ENCODE assay signal across 1 cellular context in the genomic region with DNA sequence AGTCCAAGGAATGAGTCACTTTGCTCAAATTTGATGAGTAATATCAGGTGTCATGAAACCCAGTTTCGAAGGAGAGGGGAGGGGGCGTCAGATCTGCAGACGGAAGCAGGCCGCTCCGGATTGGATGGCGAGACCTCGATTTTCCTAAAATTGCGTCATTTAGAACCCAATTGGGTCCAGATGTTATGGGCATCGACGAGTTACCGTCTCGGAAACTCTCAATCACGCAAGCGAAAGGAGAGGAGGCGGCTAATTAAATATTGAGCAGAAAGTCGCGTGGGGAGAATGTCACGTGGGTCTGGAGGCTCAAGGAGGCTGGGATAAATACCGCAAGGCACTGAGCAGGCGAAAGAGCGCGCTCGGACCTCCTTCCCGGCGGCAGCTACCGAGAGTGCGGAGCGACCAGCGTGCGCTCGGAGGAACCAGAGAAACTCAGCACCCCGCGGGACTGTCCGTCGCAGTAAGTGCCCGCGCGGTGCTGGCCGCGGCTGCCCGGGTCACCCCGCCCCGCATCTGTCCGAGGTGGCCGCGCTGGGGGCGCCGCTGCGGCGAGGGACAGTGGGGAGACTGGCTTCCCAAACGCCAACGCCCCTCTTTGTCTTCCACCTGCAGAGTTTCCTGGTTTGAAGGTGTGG.
A peak's percentile ranks its signal among the peaks of the same experiment; 100 is the strongest.
TF ChIP-seq lines count a peak whose summit lies in the region.

A gene with protein sequence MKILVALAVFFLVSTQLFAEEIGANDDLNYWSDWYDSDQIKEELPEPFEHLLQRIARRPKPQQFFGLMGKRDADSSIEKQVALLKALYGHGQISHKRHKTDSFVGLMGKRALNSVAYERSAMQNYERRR (plus strand): TSS at position 351 of the 635 bp plus-strand sequence. CDS start 527 bp downstream, outside the sequence.

TF ChIP-seq in WTC11, 78 proteins besides CTCF, POLR2A, EP300 and RAD21 (continued from another document):
- TF ChIP-seq, protein P1, sequence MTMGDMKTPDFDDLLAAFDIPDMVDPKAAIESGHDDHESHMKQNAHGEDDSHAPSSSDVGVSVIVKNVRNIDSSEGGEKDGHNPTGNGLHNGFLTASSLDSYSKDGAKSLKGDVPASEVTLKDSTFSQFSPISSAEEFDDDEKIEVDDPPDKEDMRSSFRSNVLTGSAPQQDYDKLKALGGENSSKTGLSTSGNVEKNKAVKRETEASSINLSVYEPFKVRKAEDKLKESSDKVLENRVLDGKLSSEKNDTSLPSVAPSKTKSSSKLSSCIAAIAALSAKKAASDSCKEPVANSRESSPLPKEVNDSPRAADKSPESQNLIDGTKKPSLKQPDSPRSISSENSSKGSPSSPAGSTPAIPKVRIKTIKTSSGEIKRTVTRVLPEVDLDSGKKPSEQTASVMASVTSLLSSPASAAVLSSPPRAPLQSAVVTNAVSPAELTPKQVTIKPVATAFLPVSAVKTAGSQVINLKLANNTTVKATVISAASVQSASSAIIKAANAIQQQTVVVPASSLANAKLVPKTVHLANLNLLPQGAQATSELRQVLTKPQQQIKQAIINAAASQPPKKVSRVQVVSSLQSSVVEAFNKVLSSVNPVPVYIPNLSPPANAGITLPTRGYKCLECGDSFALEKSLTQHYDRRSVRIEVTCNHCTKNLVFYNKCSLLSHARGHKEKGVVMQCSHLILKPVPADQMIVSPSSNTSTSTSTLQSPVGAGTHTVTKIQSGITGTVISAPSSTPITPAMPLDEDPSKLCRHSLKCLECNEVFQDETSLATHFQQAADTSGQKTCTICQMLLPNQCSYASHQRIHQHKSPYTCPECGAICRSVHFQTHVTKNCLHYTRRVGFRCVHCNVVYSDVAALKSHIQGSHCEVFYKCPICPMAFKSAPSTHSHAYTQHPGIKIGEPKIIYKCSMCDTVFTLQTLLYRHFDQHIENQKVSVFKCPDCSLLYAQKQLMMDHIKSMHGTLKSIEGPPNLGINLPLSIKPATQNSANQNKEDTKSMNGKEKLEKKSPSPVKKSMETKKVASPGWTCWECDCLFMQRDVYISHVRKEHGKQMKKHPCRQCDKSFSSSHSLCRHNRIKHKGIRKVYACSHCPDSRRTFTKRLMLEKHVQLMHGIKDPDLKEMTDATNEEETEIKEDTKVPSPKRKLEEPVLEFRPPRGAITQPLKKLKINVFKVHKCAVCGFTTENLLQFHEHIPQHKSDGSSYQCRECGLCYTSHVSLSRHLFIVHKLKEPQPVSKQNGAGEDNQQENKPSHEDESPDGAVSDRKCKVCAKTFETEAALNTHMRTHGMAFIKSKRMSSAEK (CRISPR knock-in tag; IDR thresholded peaks at IDR 0.05; ENCODE audit: borderline replicate concordance), result no peak
- TF ChIP-seq TCF7 (CRISPR knock-in tag; IDR thresholded peaks at IDR 0.05; ENCODE audit: low read depth) (no peak), RELA (CRISPR knock-in tag; IDR thresholded peaks at IDR 0.05; ENCODE audit: borderline replicate concordance) (no peak), GTF2I (CRISPR knock-in tag; conservative IDR thresholded peaks at IDR 0.05) (no peak), SMAD4 (CRISPR knock-in tag; IDR thresholded peaks at IDR 0.05) (no peak), CREM (CRISPR knock-in tag; IDR thresholded peaks at IDR 0.05) (no peak), NFE2L1 (CRISPR knock-in tag; IDR thresholded peaks at IDR 0.05) (0 out of 2 replicates have a peak, but pooled peaks have one; percentile 36), SMAD3 (CRISPR knock-in tag; IDR thresholded peaks at IDR 0.05; ENCODE audit: borderline replicate concordance) (no peak; the same call in 1 of the 2 replicates), ZNF121 (CRISPR knock-in tag; IDR thresholded peaks at IDR 0.05) (no peak), ZNF219 (CRISPR knock-in tag; IDR thresholded peaks at IDR 0.05; ENCODE audit: borderline replicate concordance) (no peak), NFATC4 (CRISPR knock-in tag; IDR thresholded peaks at IDR 0.05) (no peak)
- TF ChIP-seq, protein P2, sequence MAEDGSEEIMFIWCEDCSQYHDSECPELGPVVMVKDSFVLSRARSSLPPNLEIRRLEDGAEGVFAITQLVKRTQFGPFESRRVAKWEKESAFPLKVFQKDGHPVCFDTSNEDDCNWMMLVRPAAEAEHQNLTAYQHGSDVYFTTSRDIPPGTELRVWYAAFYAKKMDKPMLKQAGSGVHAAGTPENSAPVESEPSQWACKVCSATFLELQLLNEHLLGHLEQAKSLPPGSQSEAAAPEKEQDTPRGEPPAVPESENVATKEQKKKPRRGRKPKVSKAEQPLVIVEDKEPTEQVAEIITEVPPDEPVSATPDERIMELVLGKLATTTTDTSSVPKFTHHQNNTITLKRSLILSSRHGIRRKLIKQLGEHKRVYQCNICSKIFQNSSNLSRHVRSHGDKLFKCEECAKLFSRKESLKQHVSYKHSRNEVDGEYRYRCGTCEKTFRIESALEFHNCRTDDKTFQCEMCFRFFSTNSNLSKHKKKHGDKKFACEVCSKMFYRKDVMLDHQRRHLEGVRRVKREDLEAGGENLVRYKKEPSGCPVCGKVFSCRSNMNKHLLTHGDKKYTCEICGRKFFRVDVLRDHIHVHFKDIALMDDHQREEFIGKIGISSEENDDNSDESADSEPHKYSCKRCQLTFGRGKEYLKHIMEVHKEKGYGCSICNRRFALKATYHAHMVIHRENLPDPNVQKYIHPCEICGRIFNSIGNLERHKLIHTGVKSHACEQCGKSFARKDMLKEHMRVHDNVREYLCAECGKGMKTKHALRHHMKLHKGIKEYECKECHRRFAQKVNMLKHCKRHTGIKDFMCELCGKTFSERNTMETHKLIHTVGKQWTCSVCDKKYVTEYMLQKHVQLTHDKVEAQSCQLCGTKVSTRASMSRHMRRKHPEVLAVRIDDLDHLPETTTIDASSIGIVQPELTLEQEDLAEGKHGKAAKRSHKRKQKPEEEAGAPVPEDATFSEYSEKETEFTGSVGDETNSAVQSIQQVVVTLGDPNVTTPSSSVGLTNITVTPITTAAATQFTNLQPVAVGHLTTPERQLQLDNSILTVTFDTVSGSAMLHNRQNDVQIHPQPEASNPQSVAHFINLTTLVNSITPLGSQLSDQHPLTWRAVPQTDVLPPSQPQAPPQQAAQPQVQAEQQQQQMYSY (CRISPR knock-in tag; IDR thresholded peaks at IDR 0.05), result no peak
- TF ChIP-seq, protein P3, sequence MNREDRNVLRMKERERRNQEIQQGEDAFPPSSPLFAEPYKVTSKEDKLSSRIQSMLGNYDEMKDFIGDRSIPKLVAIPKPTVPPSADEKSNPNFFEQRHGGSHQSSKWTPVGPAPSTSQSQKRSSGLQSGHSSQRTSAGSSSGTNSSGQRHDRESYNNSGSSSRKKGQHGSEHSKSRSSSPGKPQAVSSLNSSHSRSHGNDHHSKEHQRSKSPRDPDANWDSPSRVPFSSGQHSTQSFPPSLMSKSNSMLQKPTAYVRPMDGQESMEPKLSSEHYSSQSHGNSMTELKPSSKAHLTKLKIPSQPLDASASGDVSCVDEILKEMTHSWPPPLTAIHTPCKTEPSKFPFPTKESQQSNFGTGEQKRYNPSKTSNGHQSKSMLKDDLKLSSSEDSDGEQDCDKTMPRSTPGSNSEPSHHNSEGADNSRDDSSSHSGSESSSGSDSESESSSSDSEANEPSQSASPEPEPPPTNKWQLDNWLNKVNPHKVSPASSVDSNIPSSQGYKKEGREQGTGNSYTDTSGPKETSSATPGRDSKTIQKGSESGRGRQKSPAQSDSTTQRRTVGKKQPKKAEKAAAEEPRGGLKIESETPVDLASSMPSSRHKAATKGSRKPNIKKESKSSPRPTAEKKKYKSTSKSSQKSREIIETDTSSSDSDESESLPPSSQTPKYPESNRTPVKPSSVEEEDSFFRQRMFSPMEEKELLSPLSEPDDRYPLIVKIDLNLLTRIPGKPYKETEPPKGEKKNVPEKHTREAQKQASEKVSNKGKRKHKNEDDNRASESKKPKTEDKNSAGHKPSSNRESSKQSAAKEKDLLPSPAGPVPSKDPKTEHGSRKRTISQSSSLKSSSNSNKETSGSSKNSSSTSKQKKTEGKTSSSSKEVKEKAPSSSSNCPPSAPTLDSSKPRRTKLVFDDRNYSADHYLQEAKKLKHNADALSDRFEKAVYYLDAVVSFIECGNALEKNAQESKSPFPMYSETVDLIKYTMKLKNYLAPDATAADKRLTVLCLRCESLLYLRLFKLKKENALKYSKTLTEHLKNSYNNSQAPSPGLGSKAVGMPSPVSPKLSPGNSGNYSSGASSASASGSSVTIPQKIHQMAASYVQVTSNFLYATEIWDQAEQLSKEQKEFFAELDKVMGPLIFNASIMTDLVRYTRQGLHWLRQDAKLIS (CRISPR knock-in tag; IDR thresholded peaks at IDR 0.05; ENCODE audit: borderline replicate concordance), result no peak
- TF ChIP-seq, protein P4, sequence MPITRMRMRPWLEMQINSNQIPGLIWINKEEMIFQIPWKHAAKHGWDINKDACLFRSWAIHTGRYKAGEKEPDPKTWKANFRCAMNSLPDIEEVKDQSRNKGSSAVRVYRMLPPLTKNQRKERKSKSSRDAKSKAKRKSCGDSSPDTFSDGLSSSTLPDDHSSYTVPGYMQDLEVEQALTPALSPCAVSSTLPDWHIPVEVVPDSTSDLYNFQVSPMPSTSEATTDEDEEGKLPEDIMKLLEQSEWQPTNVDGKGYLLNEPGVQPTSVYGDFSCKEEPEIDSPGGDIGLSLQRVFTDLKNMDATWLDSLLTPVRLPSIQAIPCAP (CRISPR knock-in tag; IDR thresholded peaks at IDR 0.05), result no peak
- TF ChIP-seq, protein P5, sequence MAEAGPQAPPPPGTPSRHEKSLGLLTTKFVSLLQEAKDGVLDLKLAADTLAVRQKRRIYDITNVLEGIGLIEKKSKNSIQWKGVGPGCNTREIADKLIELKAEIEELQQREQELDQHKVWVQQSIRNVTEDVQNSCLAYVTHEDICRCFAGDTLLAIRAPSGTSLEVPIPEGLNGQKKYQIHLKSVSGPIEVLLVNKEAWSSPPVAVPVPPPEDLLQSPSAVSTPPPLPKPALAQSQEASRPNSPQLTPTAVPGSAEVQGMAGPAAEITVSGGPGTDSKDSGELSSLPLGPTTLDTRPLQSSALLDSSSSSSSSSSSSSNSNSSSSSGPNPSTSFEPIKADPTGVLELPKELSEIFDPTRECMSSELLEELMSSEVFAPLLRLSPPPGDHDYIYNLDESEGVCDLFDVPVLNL (CRISPR knock-in tag; IDR thresholded peaks at IDR 0.05; ENCODE audit: borderline replicate concordance, low read depth), result no peak
- TF ChIP-seq, protein P6, sequence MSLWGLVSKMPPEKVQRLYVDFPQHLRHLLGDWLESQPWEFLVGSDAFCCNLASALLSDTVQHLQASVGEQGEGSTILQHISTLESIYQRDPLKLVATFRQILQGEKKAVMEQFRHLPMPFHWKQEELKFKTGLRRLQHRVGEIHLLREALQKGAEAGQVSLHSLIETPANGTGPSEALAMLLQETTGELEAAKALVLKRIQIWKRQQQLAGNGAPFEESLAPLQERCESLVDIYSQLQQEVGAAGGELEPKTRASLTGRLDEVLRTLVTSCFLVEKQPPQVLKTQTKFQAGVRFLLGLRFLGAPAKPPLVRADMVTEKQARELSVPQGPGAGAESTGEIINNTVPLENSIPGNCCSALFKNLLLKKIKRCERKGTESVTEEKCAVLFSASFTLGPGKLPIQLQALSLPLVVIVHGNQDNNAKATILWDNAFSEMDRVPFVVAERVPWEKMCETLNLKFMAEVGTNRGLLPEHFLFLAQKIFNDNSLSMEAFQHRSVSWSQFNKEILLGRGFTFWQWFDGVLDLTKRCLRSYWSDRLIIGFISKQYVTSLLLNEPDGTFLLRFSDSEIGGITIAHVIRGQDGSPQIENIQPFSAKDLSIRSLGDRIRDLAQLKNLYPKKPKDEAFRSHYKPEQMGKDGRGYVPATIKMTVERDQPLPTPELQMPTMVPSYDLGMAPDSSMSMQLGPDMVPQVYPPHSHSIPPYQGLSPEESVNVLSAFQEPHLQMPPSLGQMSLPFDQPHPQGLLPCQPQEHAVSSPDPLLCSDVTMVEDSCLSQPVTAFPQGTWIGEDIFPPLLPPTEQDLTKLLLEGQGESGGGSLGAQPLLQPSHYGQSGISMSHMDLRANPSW (CRISPR knock-in tag; conservative IDR thresholded peaks at IDR 0.05; ENCODE audit: low read depth), result no peak
- TF ChIP-seq, protein P7, sequence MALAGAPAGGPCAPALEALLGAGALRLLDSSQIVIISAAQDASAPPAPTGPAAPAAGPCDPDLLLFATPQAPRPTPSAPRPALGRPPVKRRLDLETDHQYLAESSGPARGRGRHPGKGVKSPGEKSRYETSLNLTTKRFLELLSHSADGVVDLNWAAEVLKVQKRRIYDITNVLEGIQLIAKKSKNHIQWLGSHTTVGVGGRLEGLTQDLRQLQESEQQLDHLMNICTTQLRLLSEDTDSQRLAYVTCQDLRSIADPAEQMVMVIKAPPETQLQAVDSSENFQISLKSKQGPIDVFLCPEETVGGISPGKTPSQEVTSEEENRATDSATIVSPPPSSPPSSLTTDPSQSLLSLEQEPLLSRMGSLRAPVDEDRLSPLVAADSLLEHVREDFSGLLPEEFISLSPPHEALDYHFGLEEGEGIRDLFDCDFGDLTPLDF (CRISPR knock-in tag; IDR thresholded peaks at IDR 0.05), result no peak
- TF ChIP-seq, protein P8, sequence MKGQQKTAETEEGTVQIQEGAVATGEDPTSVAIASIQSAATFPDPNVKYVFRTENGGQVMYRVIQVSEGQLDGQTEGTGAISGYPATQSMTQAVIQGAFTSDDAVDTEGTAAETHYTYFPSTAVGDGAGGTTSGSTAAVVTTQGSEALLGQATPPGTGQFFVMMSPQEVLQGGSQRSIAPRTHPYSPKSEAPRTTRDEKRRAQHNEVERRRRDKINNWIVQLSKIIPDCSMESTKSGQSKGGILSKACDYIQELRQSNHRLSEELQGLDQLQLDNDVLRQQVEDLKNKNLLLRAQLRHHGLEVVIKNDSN (CRISPR knock-in tag; IDR thresholded peaks at IDR 0.05), result peak; percentile 83
- TF ChIP-seq, protein P9, sequence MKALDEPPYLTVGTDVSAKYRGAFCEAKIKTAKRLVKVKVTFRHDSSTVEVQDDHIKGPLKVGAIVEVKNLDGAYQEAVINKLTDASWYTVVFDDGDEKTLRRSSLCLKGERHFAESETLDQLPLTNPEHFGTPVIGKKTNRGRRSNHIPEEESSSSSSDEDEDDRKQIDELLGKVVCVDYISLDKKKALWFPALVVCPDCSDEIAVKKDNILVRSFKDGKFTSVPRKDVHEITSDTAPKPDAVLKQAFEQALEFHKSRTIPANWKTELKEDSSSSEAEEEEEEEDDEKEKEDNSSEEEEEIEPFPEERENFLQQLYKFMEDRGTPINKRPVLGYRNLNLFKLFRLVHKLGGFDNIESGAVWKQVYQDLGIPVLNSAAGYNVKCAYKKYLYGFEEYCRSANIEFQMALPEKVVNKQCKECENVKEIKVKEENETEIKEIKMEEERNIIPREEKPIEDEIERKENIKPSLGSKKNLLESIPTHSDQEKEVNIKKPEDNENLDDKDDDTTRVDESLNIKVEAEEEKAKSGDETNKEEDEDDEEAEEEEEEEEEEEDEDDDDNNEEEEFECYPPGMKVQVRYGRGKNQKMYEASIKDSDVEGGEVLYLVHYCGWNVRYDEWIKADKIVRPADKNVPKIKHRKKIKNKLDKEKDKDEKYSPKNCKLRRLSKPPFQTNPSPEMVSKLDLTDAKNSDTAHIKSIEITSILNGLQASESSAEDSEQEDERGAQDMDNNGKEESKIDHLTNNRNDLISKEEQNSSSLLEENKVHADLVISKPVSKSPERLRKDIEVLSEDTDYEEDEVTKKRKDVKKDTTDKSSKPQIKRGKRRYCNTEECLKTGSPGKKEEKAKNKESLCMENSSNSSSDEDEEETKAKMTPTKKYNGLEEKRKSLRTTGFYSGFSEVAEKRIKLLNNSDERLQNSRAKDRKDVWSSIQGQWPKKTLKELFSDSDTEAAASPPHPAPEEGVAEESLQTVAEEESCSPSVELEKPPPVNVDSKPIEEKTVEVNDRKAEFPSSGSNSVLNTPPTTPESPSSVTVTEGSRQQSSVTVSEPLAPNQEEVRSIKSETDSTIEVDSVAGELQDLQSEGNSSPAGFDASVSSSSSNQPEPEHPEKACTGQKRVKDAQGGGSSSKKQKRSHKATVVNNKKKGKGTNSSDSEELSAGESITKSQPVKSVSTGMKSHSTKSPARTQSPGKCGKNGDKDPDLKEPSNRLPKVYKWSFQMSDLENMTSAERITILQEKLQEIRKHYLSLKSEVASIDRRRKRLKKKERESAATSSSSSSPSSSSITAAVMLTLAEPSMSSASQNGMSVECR (CRISPR knock-in tag; IDR thresholded peaks at IDR 0.05; ENCODE audit: borderline replicate concordance), result no peak
